Comparison of ENCODE assay signal across 26 cellular contexts in the genomic region with DNA sequence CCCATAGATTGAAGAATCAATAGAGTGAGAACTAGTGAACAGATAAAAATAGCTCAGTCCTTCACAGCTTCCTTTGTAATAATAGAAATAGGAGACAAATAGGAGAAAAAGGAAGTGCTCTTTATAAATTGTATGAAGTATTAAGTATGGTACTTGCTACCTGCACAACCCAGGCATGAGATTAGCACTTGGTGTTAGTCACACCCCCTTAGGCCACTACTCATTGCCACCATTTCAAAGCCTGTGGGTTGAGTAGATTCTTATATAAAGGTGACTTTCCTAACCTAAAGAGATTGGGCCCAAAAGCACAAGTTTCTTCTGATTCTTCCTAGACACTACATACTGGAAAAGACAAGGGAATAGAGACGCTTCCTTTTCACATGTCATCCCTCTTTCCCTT. TPM values are rescaled to one million over a fixed set of nuclear protein-coding genes. Genes with fewer than 3 reads are reported as not detected.
DNase-seq lines count a peak whose midpoint lies in the region; ATAC-seq, FAIRE-seq and TF ChIP-seq lines count a peak whose summit lies in the region.
"Had no signal": no experiment of that assay in that cellular context is flagged by ENCODE, and none has a peak within 500 bp of the region (broad histone marks: within the 10 kb centered on the region; RNA-seq: fewer than 3 reads in every experiment).

No MANE protein-coding gene starts in this region.

- H3K27ac ChIP-seq in GM23248 (0 out of 2 replicates have a peak overlapping the region, but pooled peaks have one; percentile 10), left lung (peak overlapping the region in 1 of 2 donors; percentile 63), subcutaneous abdominal adipose tissue (ENCODE audit: low read depth, low read length) (peak overlapping the region; percentile 77)
- H3K27ac ChIP-seq: cardiac muscle cell, HL-60, KMS-11, neutrophil, SJSA1 had no signal

- H3K36me3 ChIP-seq in GM23248 (ENCODE audit: low read depth) (no peaks in the 10 kb centered on the region), bronchial epithelial cell (ENCODE audit: control insufficient read depth, insufficient read depth, low read length) (peaks cover 2% of the 10 kb centered on the region), left lung (no peaks in the 10 kb centered on the region), subcutaneous abdominal adipose tissue (ENCODE audit: control insufficient read depth in 5 of 5, insufficient read depth in 5 of 5, low read length in 5 of 5) (peaks cover 0 to 4% (median 3%) of the 10 kb centered on the region in 5 donors)
- H3K36me3 ChIP-seq: neutrophil had no signal

- H3K9me2 ChIP-seq in GM23248 (ENCODE audit: insufficient read depth): no peaks in the 10 kb centered on the region

- no peaks in the 10 kb centered on the region for H3K27me3 ChIP-seq in GM23248 (replicated peaks; ENCODE audit: insufficient read depth)
- H3K27me3 ChIP-seq in bronchial epithelial cell (ENCODE audit: control insufficient read depth, insufficient read depth, low read length): no peaks in the 10 kb centered on the region
- H3K27me3 ChIP-seq in left lung: no peaks in the 10 kb centered on the region
- no peaks in the 10 kb centered on the region for H3K27me3 ChIP-seq in subcutaneous abdominal adipose tissue (ENCODE audit: control insufficient read depth in 5 of 5, insufficient read depth in 4 of 5, low read length in 5 of 5)
- H3K27me3 ChIP-seq: cardiac muscle cell, neutrophil, SJSA1 had no signal

- no peaks in the 10 kb centered on the region for H3K9me3 ChIP-seq in GM23248 (ENCODE audit: low read depth)
- no peaks in the 10 kb centered on the region for H3K9me3 ChIP-seq in left lung
- no peaks in the 10 kb centered on the region for H3K9me3 ChIP-seq in subcutaneous abdominal adipose tissue (ENCODE audit: control insufficient read depth in 5 of 5, low read length in 5 of 5)
- H3K9me3 ChIP-seq: neutrophil, SJSA1 had no signal

- intact Hi-C loops in left lung (cut with DNase I): no loop called here

- H2AFZ ChIP-seq in GM23248: no peak overlapping the region

- H4K20me1 ChIP-seq in GM23248 (ENCODE audit: insufficient read depth): no peaks in the 10 kb centered on the region

- H3F3A ChIP-seq in GM23248 (ENCODE audit: insufficient read depth): peaks cover 53% of the 10 kb centered on the region

- H3K4me3 ChIP-seq in GM23248: no peak overlapping the region
- H3K4me3 ChIP-seq in bronchial epithelial cell (ENCODE audit: low read depth, low read length): no peak overlapping the region
- no peak overlapping the region for H3K4me3 ChIP-seq in left lung
- no peak overlapping the region for H3K4me3 ChIP-seq in subcutaneous abdominal adipose tissue (ENCODE audit: low read depth in 1 of 5, low read length in 5 of 5)
- H3K4me3 ChIP-seq: cardiac muscle cell, SJSA1 had no signal

- no peak overlapping the region for H3K4me2 ChIP-seq in GM23248 (ENCODE audit: unreplicated experiment)
- H3K4me2 ChIP-seq: KMS-11 had no signal

- H3K9ac ChIP-seq in GM23248 (no peak overlapping the region), subcutaneous abdominal adipose tissue (ENCODE audit: low read length in 5 of 5) (no peak overlapping the region)
- H3K9ac ChIP-seq: KMS-11 had no signal

- FAIRE-seq in bronchial epithelial cell (lab: Jason Lieb, UNC): no peak
- FAIRE-seq: GM18507, TTC549 had no signal

- TF ChIP-seq CTCF in bronchial epithelial cell (IDR thresholded peaks at IDR 0.05; ENCODE audit: insufficient read depth, low read length, severe bottlenecking) (no peak), left lung (IDR thresholded peaks at IDR 0.05) (no peak)

- DNase-seq in GM23248: no peak
- peak; percentile 37 for DNase-seq in bronchial epithelial cell (ENCODE audit: low read depth)
- no peak for DNase-seq in left lung
- DNase-seq in mesenteric fat pad (ENCODE audit: low spot score): no peak
- no peak for DNase-seq in ACHN
- DNase-seq: activated CD4-positive, CD25-positive, alpha-beta regulatory T cell treated with anti-CD3 and anti-CD28 coated beads, Interleukin-2, amount 50 U/mL, for 72 hours; activated CD8-positive, alpha-beta T cell treated with anti-CD3 and anti-CD28 coated beads for 36 hours; amygdala; Calu3; DND-41; kidney glomerular epithelial cell; NCI-H1417 treated with DMSO at 0.1 percent for 48 hours; NCI-H2081 treated with DMSO at 0.1 percent for 48 hours; NCI-H226; NCI-H748 treated with DMSO at 0.1 percent for 48 hours had no signal

- in situ Hi-C loops in GM23248 (cut with MboI): no loop called here
- in situ Hi-C loops in ACHN (cut with HindIII; ENCODE audit: low pct_ligation_motif_present, low pct_unique_long_range_greater_than_20kb, low sequenced_read_pairs): no loop called here

- WGBS in GM23248 (ENCODE audit: low coverage in 1 of 2, low lambda C conversion rate in 2 of 2, missing lambda C conversion rate in 2 of 2), 2 experiments: 79 to 82% methylated on average over 1 of the region's 1 CpG

- peaks cover 2% of the 10 kb centered on the region; the same call in 1 of the 2 replicates for H3K79me2 ChIP-seq in GM23248 (ENCODE audit: insufficient read depth)

- ATAC-seq in left lung (peak; percentile 56), HG03039 (IDR thresholded peaks at IDR 0.05; ENCODE audit: unreplicated experiment) (no peak), HG02870 (IDR thresholded peaks at IDR 0.05; ENCODE audit: unreplicated experiment) (no peak)
- ATAC-seq: activated CD8-positive, alpha-beta T cell treated with anti-CD3 and anti-CD28 coated beads for 36 hours; activated T-helper 17 cell treated with anti-CD3 and anti-CD28 coated beads, Interleukin-2, amount 50 U/mL, for 72 hours had no signal

- H3K4me1 ChIP-seq in GM23248 (ENCODE audit: insufficient read depth) (peaks cover 34% of the 10 kb centered on the region), left lung (peaks cover 16 to 46% of the 10 kb centered on the region in 2 donors), subcutaneous abdominal adipose tissue (ENCODE audit: control insufficient read depth in 5 of 5, insufficient read depth in 5 of 5, low read length in 5 of 5) (peaks cover 2 to 26% (median 22%) of the 10 kb centered on the region in 5 donors)

RNA-seq across cellular contexts. Expression of gene ADORA2A, which starts 37.7 kb away (rescaled TPM):
- total RNA-seq in GM23248 (2014; rRNA removed; shearing (Covaris generic)): 0.54 and 0.89 TPM in 2 replicates
- 0.30 and 0.64 TPM in 2 replicates for polyA plus RNA-seq in GM23248 (2016; fragmentation: Nextera tagmentation; extraction: Ambion mirVana)
- under 0.01 and 0.77 TPM in 2 replicates for total RNA-seq in bronchial epithelial cell
- total RNA-seq in left lung: 10 to 100 TPM; 11.5 to 16.8 TPM
- 2.6 TPM for total RNA-seq in mesenteric fat pad
